Comparison of ENCODE assay signal across 8 cellular contexts in the genomic region with DNA sequence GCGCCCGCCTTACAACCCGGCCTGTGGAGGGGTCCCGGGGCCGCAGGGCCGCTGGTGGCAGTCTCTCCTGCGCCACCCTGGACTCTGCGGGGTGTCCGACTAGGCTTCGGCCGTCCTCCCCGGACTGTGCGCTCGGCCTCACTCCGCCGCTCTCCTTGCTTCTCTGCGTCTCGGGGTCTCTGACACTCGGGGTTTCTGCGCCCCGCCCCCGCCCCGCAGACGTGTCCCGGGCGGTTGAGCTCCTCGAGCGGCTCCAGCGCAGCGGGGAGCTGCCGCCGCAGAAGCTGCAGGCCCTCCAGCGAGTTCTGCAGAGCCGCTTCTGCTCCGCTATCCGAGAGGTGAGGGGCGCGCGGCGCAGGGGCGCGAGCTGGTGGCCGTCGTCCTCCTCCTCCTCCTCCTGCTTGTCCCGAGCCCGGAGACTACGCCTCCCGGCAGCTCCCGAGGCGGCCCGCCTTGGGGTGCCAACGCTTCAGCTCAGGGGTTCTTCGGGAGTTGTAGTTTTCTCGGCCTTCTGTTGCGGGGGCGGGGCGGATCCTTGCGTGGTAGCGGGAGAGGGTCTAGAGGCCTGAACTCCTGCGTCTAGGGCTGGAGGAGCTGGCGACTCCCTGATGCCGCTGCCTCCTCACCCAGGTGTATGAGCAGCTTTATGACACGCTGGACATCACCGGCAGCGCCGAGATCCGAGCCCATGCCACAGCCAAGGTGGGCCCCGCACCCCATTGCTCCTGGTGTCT. TPM values are rescaled to one million over a fixed set of nuclear protein-coding genes. Genes with fewer than 3 reads are reported as not detected.
DNase-seq lines count a peak whose midpoint lies in the region; ATAC-seq and TF ChIP-seq lines count a peak whose summit lies in the region.

No MANE protein-coding gene starts in this region.

- WGBS in gastroesophageal sphincter (ENCODE audit: low coverage in 1 of 2), 2 donors, result 46 to 100% methylated on average over 1 to 9 of the region's 68 CpGs
- WGBS in transverse colon (ENCODE audit: low coverage in 1 of 2), 2 donors, result 18% methylated on average over 34 of the region's 68 CpGs; no CpG with 5 or more reads in 1 of the 2 donors

- no peaks in the 10 kb centered on the region for H3K9me3 ChIP-seq in gastroesophageal sphincter
- H3K9me3 ChIP-seq in neuron (ENCODE audit: low read length), result no peaks in the 10 kb centered on the region
- H3K9me3 ChIP-seq in transverse colon, result no peaks in the 10 kb centered on the region

- no peak for TF ChIP-seq CTCF in GM12865 (IDR thresholded peaks at IDR 0.05; ENCODE audit: insufficient read depth, low read depth, low read length, missing control alignments)
- TF ChIP-seq CTCF in gastroesophageal sphincter (IDR thresholded peaks at IDR 0.05), result no peak
- no peak for TF ChIP-seq CTCF in transverse colon (IDR thresholded peaks at IDR 0.05)

- peak overlapping the region; percentile 55 for H2AFZ ChIP-seq in neuron (ENCODE audit: low read depth, low read length)

- DNase-seq in GM12865 (ENCODE audit: low read depth) (no peak), NCI-H446 treated with DMSO at 0.1 percent for 48 hours (lab: John Stamatoyannopoulos, UW) (peak; percentile 21), transverse colon (peak; percentile 66), GDM1 (lab: John Stamatoyannopoulos, UW) (no peak), foreskin melanocyte (no peak)
- peak; percentile 16 for DNase-seq in activated effector memory CD4-positive, alpha-beta T cell treated with Interleukin-2 at 50 U/mL for 16 hours

- intact Hi-C loops in transverse colon (cut with DNase I; ENCODE audit: low total_unique reads), result no loop called here

- H3K4me3 ChIP-seq in GM12865 (ENCODE audit: low read depth, low read length), result peak overlapping the region; percentile 54
- peak overlapping the region; percentile 54 to 94 for H3K4me3 ChIP-seq in gastroesophageal sphincter
- H3K4me3 ChIP-seq in neuron (ENCODE audit: low read length), result peak overlapping the region; percentile 53
- peak overlapping the region; percentile 80 to 97 (median 84) for H3K4me3 ChIP-seq in transverse colon

- H3K27me3 ChIP-seq in gastroesophageal sphincter, result no peaks in the 10 kb centered on the region
- peaks cover under 1% of the 10 kb centered on the region for H3K27me3 ChIP-seq in neuron (ENCODE audit: insufficient read depth, low read length)
- no peaks in the 10 kb centered on the region for H3K27me3 ChIP-seq in transverse colon

- H3K27ac ChIP-seq in gastroesophageal sphincter (peak overlapping the region; percentile 35 to 90 (median 88)), transverse colon (peak overlapping the region; percentile 81 to 89 (median 86))

- TF ChIP-seq EP300 in gastroesophageal sphincter (IDR thresholded peaks at IDR 0.05) (no peak), transverse colon (IDR thresholded peaks at IDR 0.05; ENCODE audit: low read depth) (no peak)

- H3K4me1 ChIP-seq in gastroesophageal sphincter (peaks cover 4 to 69% (median 16%) of the 10 kb centered on the region in 3 donors), neuron (ENCODE audit: insufficient read depth, low read length) (peaks cover 11% of the 10 kb centered on the region), transverse colon (peaks cover 14 to 35% (median 33%) of the 10 kb centered on the region in 4 donors)

- in situ Hi-C loops in transverse colon (cut with MboI; ENCODE audit: low pct_ligation_motif_present in 1 of 4, low pct_unique_long_range_greater_than_20kb in 1 of 4, low sequenced_read_pairs in 3 of 4), result no loop called here

- ATAC-seq in gastroesophageal sphincter, result no peak

- no peaks in the 10 kb centered on the region for H3K36me3 ChIP-seq in gastroesophageal sphincter
- H3K36me3 ChIP-seq in neuron (ENCODE audit: insufficient read depth, low read length), result peaks cover 2% of the 10 kb centered on the region
- H3K36me3 ChIP-seq in transverse colon, result no peaks in the 10 kb centered on the region

- TF ChIP-seq POLR2A in gastroesophageal sphincter (IDR thresholded peaks at IDR 0.05) (peak in 1 of 2 donors; percentile 13), transverse colon (IDR thresholded peaks at IDR 0.05) (peak; percentile 13)

RNA-seq across cellular contexts. Expression of a gene that starts 0.6 kb away (rescaled TPM):
- total RNA-seq in gastroesophageal sphincter, result 10 to 100 TPM in 3 of 4 donors, 1 to 10 TPM in 1; 6.5 to 19.8 (median 13.2) TPM
- 10 to 100 TPM; 14.2 to 92.8 (median 39.8) TPM for total RNA-seq in transverse colon

RNA-seq across cellular contexts. Expression of a gene that starts 4.1 kb away (rescaled TPM):
- total RNA-seq in gastroesophageal sphincter (1 to 10 TPM in 1 of 4 donors, not detected in 3; 1.8 TPM), transverse colon (10 to 100 TPM in 1 of 4 donors, 1 to 10 TPM in 2, not detected in 1; 7.5 to 12.5 (median 8.2) TPM)

RNA-seq across cellular contexts. Expression of a gene that starts 4.5 kb away (rescaled TPM):
- total RNA-seq in gastroesophageal sphincter (1 to 10 TPM; 3.6 to 7.6 (median 5.0) TPM), transverse colon (100 to 1,000 TPM in 1 of 4 donors, 10 to 100 TPM in 3; 18.6 to 106 (median 19.9) TPM)

RNA-seq across cellular contexts. Expression of a gene that starts 29.5 kb away (rescaled TPM):
- total RNA-seq in gastroesophageal sphincter (100 to 1,000 TPM in 3 of 4 donors, 10 to 100 TPM in 1; 77.4 to 323 (median 192) TPM), transverse colon (100 to 1,000 TPM; 216 to 682 (median 292) TPM)

RNA-seq across cellular contexts. Expression of a gene that starts 40.4 kb away (rescaled TPM):
- total RNA-seq in gastroesophageal sphincter (1 to 10 TPM; 1.1 to 3.9 (median 1.8) TPM), transverse colon (under 1 TPM in 2 of 4 donors, not detected in 2; 0.16 to 0.82 TPM)

Comparison
In these comparisons a context has a peak if more than half of its experiments do, and no peak if none do; other contexts are left out.
1. DNase-seq: peak in NCI-H446 treated with DMSO at 0.1 percent for 48 hours (single experiment), activated effector memory CD4-positive, alpha-beta T cell treated with Interleukin-2 at 50 U/mL for 16 hours (single experiment) and transverse colon (single experiment); none in GM12865 (single experiment), GDM1 (single experiment) and foreskin melanocyte (single experiment).
2. Peak in every context shown above with its lines, with median percentiles within 50 percentile points of each other: H3K4me3 ChIP-seq.